2 cellular contexts compared by ENCODE assay signal in the genomic region with DNA sequence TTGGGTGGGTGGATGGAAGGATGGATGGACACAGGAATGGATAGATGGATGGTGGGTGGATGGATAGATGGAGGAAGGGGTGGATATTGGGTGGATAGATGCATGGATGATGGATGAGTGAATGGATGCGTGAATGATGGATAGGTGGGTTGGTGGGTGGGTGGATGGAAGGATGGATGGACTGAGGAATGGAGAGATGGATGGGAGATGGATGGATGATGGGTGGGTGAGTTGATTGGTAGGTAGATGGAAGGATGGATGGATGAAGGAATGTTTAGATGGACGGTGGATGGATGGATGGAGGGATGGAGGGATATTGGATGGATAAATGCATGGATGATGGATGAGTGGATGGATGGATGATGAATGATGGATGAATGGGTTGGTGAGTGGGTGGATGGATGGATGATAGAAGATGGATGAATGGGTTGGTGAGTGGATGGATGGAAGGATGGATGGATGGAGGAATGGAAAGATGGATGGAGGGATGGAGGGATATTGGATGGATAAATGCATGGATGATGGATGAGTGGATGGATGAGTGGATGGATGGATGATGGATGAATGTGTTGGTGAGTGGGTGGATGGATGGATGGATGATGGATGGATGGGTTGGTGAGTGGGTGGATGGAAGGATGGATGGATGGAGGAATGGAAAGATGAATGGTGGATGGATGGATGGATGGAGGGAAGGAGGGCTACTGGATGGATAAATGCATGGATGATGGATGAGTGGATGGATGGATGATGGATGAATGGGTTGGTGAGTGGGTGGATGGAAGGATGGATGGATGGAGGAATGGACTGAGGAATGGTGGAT.
TF ChIP-seq lines count a peak whose summit lies in the region.

No MANE protein-coding gene starts in this region.

TF ChIP-seq in HepG2, 621 proteins besides CTCF, POLR2A, EP300 and RAD21 (continues in another document):
- TF ChIP-seq REPIN1 (CRISPR knock-in tag; IDR thresholded peaks at IDR 0.05; ENCODE audit: borderline replicate concordance, low read depth) (no peak), SOX6 (IDR thresholded peaks at IDR 0.05) (0 out of 2 replicates have a peak, but pooled peaks have one; percentile 61), SOX6 (CRISPR knock-in tag; IDR thresholded peaks at IDR 0.05) (no peak), MAFK (conservative IDR thresholded peaks at IDR 0.05 in 1 of 2, IDR thresholded peaks at IDR 0.05 in 1 of 2; ENCODE audit: low read length in 2 of 2) (no peak), UBTF (CRISPR knock-in tag; IDR thresholded peaks at IDR 0.05) (no peak), NFRKB (IDR thresholded peaks at IDR 0.05) (peak; percentile 29; the same call in 1 of the 2 replicates), U2AF1 (optimal IDR thresholded peaks at IDR 0.05; ENCODE audit: low read depth, low read length) (no peak)
- TF ChIP-seq, protein P1, sequence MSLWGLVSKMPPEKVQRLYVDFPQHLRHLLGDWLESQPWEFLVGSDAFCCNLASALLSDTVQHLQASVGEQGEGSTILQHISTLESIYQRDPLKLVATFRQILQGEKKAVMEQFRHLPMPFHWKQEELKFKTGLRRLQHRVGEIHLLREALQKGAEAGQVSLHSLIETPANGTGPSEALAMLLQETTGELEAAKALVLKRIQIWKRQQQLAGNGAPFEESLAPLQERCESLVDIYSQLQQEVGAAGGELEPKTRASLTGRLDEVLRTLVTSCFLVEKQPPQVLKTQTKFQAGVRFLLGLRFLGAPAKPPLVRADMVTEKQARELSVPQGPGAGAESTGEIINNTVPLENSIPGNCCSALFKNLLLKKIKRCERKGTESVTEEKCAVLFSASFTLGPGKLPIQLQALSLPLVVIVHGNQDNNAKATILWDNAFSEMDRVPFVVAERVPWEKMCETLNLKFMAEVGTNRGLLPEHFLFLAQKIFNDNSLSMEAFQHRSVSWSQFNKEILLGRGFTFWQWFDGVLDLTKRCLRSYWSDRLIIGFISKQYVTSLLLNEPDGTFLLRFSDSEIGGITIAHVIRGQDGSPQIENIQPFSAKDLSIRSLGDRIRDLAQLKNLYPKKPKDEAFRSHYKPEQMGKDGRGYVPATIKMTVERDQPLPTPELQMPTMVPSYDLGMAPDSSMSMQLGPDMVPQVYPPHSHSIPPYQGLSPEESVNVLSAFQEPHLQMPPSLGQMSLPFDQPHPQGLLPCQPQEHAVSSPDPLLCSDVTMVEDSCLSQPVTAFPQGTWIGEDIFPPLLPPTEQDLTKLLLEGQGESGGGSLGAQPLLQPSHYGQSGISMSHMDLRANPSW (CRISPR knock-in tag; IDR thresholded peaks at IDR 0.05; ENCODE audit: borderline replicate concordance): no peak

TF ChIP-seq in K562, 482 proteins besides CTCF, POLR2A, EP300 and RAD21:
- TF ChIP-seq TOE1 (IDR thresholded peaks at IDR 0.05; ENCODE audit: borderline replicate concordance) (no peak), TOE1 (CRISPR knock-in tag; IDR thresholded peaks at IDR 0.05; ENCODE audit: borderline replicate concordance, low read depth) (no peak), EGR1 (conservative IDR thresholded peaks at IDR 0.05) (peak; percentile 44), LEF1 (IDR thresholded peaks at IDR 0.05) (no peak)
